8 cellular contexts compared by ENCODE assay signal in the genomic region with DNA sequence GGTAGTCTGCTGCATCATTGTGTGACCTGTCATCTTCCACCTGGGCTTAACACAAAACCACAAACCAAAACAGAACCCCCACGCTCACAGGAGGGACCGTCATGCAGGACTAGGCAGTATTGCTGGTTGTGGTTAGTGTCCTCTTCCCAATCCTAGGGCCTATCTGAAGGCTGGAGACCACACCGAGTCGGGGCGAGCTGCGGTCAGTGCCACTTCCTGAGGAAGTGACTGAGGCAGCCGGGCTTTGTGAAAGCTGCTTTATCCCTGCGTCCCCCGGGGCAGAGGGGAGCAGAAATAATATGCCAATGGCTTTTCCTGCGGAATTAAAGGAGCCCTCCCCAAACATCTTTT. TPM values are rescaled to one million over a fixed set of nuclear protein-coding genes. Genes with fewer than 3 reads are reported as not detected.
DNase-seq lines count a peak whose midpoint lies in the region; ATAC-seq and TF ChIP-seq lines count a peak whose summit lies in the region.

No MANE protein-coding gene starts in this region.

- POLR2A ChIA-PET in CD8-positive, alpha-beta memory T cell (lab: Charles Lee), result no interaction called here

- H3K36me3 ChIP-seq in colonic mucosa, result no peaks in the 10 kb centered on the region
- H3K36me3 ChIP-seq in CD8-positive, alpha-beta memory T cell (ENCODE audit: insufficient read depth, low read length), result no peaks in the 10 kb centered on the region

- H3K27ac Mint-ChIP-seq in mesothelial cell of epicardium, result peak overlapping the region; percentile 83
- H3K27ac Mint-ChIP-seq in CD8-positive, alpha-beta memory T cell, result peak overlapping the region in 4 of 8 donors; percentile 28 to 75 (median 49)

- no peaks in the 10 kb centered on the region for H3K9me3 Mint-ChIP-seq in mesothelial cell of epicardium
- H3K9me3 Mint-ChIP-seq in CD8-positive, alpha-beta memory T cell, result no peaks in the 10 kb centered on the region

- H3K27me3 ChIP-seq in colonic mucosa, result no peaks in the 10 kb centered on the region
- no peaks in the 10 kb centered on the region for H3K27me3 ChIP-seq in CD8-positive, alpha-beta memory T cell (ENCODE audit: insufficient read depth, low read length, poor library complexity, severe bottlenecking)

- no peaks in the 10 kb centered on the region for H3K9me3 ChIP-seq in colonic mucosa
- H3K9me3 ChIP-seq in CD8-positive, alpha-beta memory T cell (ENCODE audit: low read length), result no peaks in the 10 kb centered on the region

- no peak overlapping the region for H3K27ac ChIP-seq in colonic mucosa
- no peak overlapping the region for H3K27ac ChIP-seq in CD8-positive, alpha-beta memory T cell (ENCODE audit: low read depth, low read length)

- H3K27me3 Mint-ChIP-seq in mesothelial cell of epicardium (ENCODE audit: low read depth), result no peaks in the 10 kb centered on the region
- peaks cover 2 to 5% of the 10 kb centered on the region in 2 donors for H3K27me3 Mint-ChIP-seq in CD8-positive, alpha-beta memory T cell

- TF ChIP-seq CTCF in colonic mucosa (IDR thresholded peaks at IDR 0.05), result no peak
- TF ChIP-seq CTCF in mesothelial cell of epicardium (IDR thresholded peaks at IDR 0.05; ENCODE audit: unreplicated experiment), result no peak

- no peak overlapping the region for H3K9ac ChIP-seq in colonic mucosa (ENCODE audit: low read depth in 2 of 2, low read length in 2 of 2)

- intact Hi-C loops in colonic mucosa (cut with DNase I), result no loop called here

- H3K4me3 ChIP-seq in colonic mucosa, result no peak overlapping the region
- H3K4me3 ChIP-seq in CD8-positive, alpha-beta memory T cell (ENCODE audit: low read length), result no peak overlapping the region

- no peak overlapping the region for H3K4me3 Mint-ChIP-seq in mesothelial cell of epicardium
- H3K4me3 Mint-ChIP-seq in CD8-positive, alpha-beta memory T cell, result peak overlapping the region in 3 of 7 donors; percentile 2 to 37 (median 32)

- peaks cover 21% of the 10 kb centered on the region for H3K36me3 Mint-ChIP-seq in mesothelial cell of epicardium
- no peaks in the 10 kb centered on the region for H3K36me3 Mint-ChIP-seq in CD8-positive, alpha-beta memory T cell

- peak; percentile 81 for DNase-seq in COLO829 (ENCODE audit: low spot score)
- DNase-seq in NOMO-1 treated with dmso at 0.1 percent for 144 hours (lab: John Stamatoyannopoulos, UW; ENCODE audit: unreplicated experiment), result peak; percentile 76
- peak; percentile 50 for DNase-seq in colonic mucosa
- DNase-seq in mesothelial cell of epicardium (ENCODE audit: low spot score in 2 of 2, unreplicated experiment in 2 of 2), result no peak
- DNase-seq in CD8-positive, alpha-beta memory T cell, result no peak
- no peak for DNase-seq in effector CD4-positive, alpha-beta T cell

- H3K4me1 ChIP-seq in colonic mucosa, result no peaks in the 10 kb centered on the region
- peaks cover 10% of the 10 kb centered on the region for H3K4me1 ChIP-seq in CD8-positive, alpha-beta memory T cell (ENCODE audit: insufficient read depth, low read length)

- H3K4me1 Mint-ChIP-seq in mesothelial cell of epicardium, result peaks cover 35% of the 10 kb centered on the region
- H3K4me1 Mint-ChIP-seq in CD8-positive, alpha-beta memory T cell, result peaks cover 10 to 19% (median 15%) of the 10 kb centered on the region in 3 donors

- ATAC-seq in GM21737 (IDR thresholded peaks at IDR 0.05; ENCODE audit: unreplicated experiment), result peak; percentile 83
- no peak for ATAC-seq in HG03280 (IDR thresholded peaks at IDR 0.05; ENCODE audit: unreplicated experiment)

- CTCF ChIA-PET in CD8-positive, alpha-beta memory T cell (lab: Charles Lee), result no interaction called here

RNA-seq across cellular contexts. Expression of a gene that starts 22.9 kb away (rescaled TPM):
- total RNA-seq in colonic mucosa (10 to 100 TPM in 1 of 2 donors, 1 to 10 TPM in 1; 5.6 to 14.8 TPM), mesothelial cell of epicardium (178 to 188 TPM (median 182 TPM) in 3 replicates)
- total RNA-seq in CD8-positive, alpha-beta memory T cell, result 1 to 10 TPM; 6.1 to 6.3 TPM
- 0.70 TPM for polyA plus RNA-seq in CD8-positive, alpha-beta memory T cell

Comparison
In these comparisons a context has a peak if more than half of its experiments do, and no peak if none do; other contexts are left out.
1. DNase-seq: peak in COLO829 (single experiment), NOMO-1 treated with dmso at 0.1 percent for 144 hours (single experiment) and colonic mucosa (single experiment); none in mesothelial cell of epicardium (0 of 2), CD8-positive, alpha-beta memory T cell (0 of 5) and effector CD4-positive, alpha-beta T cell (single experiment).
2. RNA of a gene that starts 22.9 kb away (total RNA-seq): 178 to 188 TPM in mesothelial cell of epicardium; 5.6 to 14.8 TPM in colonic mucosa and 6.1 to 6.3 TPM in CD8-positive, alpha-beta memory T cell; every median in the first group is over 10 times any median in the second.